Comparison of ENCODE assay signal across 11 cellular contexts in genomic region chr5:80668016-80668969, GRCh38. TPM values are rescaled to one million over a fixed set of nuclear protein-coding genes. Genes with fewer than 3 reads are reported as not detected.
DNase-seq lines count a peak whose midpoint lies in the region; ATAC-seq, FAIRE-seq and TF ChIP-seq lines count a peak whose summit lies in the region.
"Had no signal": no experiment of that assay in that cellular context is flagged by ENCODE, and none has a peak within 500 bp of the region (broad histone marks: within the 10 kb centered on the region; RNA-seq: fewer than 3 reads in every experiment).

No MANE protein-coding gene starts in this region.

- H3K4me2 ChIP-seq in keratinocyte (ENCODE audit: control insufficient read depth, extremely low read depth, insufficient read depth, low read depth, low read length): peak overlapping the region; percentile 71

- H3K4me3 ChIP-seq in keratinocyte (ENCODE audit: control insufficient read depth in 2 of 3, extremely low read depth in 1 of 3, insufficient read depth in 2 of 3, low read depth in 1 of 3, low read length in 3 of 3): peak overlapping the region in 2 of 3 experiments; percentile 49 to 56
- H3K4me3 ChIP-seq in tibial artery: no peak overlapping the region
- H3K4me3 ChIP-seq: tibial nerve had no signal

- FAIRE-seq in keratinocyte (lab: Jason Lieb, UNC): peak; percentile 66
- FAIRE-seq: H54 had no signal

- H3K36me3 ChIP-seq in keratinocyte (ENCODE audit: control insufficient read depth in 2 of 2, extremely low read depth in 1 of 2, insufficient read depth in 2 of 2, low read length in 2 of 2) (peaks cover 9 to 12% of the 10 kb centered on the region in 2 experiments), tibial artery (peaks cover 4 to 56% (median 23%) of the 10 kb centered on the region in 3 donors)

- peak overlapping the region; percentile 40 for H3K9ac ChIP-seq in keratinocyte (ENCODE audit: control insufficient read depth, extremely low read depth, insufficient read depth, low read length)

- no peaks in the 10 kb centered on the region for H3K9me1 ChIP-seq in keratinocyte (ENCODE audit: control insufficient read depth, extremely low read depth, insufficient read depth, low read length)

- peak; percentile 35 for DNase-seq in ELF-1 (ENCODE audit: low read depth, low spot score)
- DNase-seq in keratinocyte (ENCODE audit: low read depth, low spot score): peak; percentile 15
- no peak for DNase-seq in NCI-H146 treated with DMSO at 0.1 percent for 48 hours (lab: John Stamatoyannopoulos, UW; ENCODE audit: unreplicated experiment)
- DNase-seq in RKO (ENCODE audit: low spot score): no peak
- DNase-seq in tibial artery: no peak
- no peak for DNase-seq in DMS79 (lab: John Stamatoyannopoulos, UW)
- DNase-seq: effector CD8-positive, alpha-beta T cell had no signal

- H4K20me1 ChIP-seq in keratinocyte (ENCODE audit: control insufficient read depth, extremely low read depth, insufficient read depth, low read length): no peaks in the 10 kb centered on the region

- peak overlapping the region; percentile 71 for H2AFZ ChIP-seq in keratinocyte (ENCODE audit: control insufficient read depth, low read length)

- no peaks in the 10 kb centered on the region for H3K9me3 ChIP-seq in keratinocyte (ENCODE audit: control insufficient read depth, low read depth, low read length)
- no peaks in the 10 kb centered on the region for H3K9me3 ChIP-seq in tibial artery
- H3K9me3 ChIP-seq: tibial nerve had no signal

- H3K27ac ChIP-seq in keratinocyte (ENCODE audit: control insufficient read depth, insufficient read depth, low read length): peak overlapping the region; percentile 1
- H3K27ac ChIP-seq in tibial artery: no peak overlapping the region

- intact Hi-C loops in tibial artery (cut with DNase I; ENCODE audit: low total_unique reads): no loop called here

- H3K27me3 ChIP-seq in keratinocyte (ENCODE audit: control insufficient read depth, extremely low read depth, insufficient read depth, low read length) (no peaks in the 10 kb centered on the region), tibial artery (no peaks in the 10 kb centered on the region)
- H3K27me3 ChIP-seq: tibial nerve had no signal

- H3K79me2 ChIP-seq in keratinocyte (ENCODE audit: control insufficient read depth, insufficient read depth, low read length): peaks cover 2% of the 10 kb centered on the region

- no peak for TF ChIP-seq CTCF in keratinocyte (optimal IDR thresholded peaks at IDR 0.05 in 1 of 3, IDR thresholded peaks at IDR 0.05 in 1 of 3, conservative IDR thresholded peaks at IDR 0.05 in 1 of 3; ENCODE audit: extremely low read depth in 1 of 3, insufficient read depth in 2 of 3, low read length in 3 of 3)
- no peak for TF ChIP-seq CTCF in tibial artery (IDR thresholded peaks at IDR 0.05)

- H3K4me1 ChIP-seq in keratinocyte (ENCODE audit: control insufficient read depth, extremely low read depth, insufficient read depth, low read length): peaks cover 12% of the 10 kb centered on the region
- H3K4me1 ChIP-seq in tibial artery: no peaks in the 10 kb centered on the region
- H3K4me1 ChIP-seq: tibial nerve had no signal

- dilution Hi-C loops in keratinocyte (cut with MboI; ENCODE audit: extremely low pct_ligation_motif_present, low sequenced_read_pairs): no loop called here

- ATAC-seq in GM19438 (IDR thresholded peaks at IDR 0.05; ENCODE audit: low read depth, unreplicated experiment) (peak; percentile 81), HG03342 (IDR thresholded peaks at IDR 0.05; ENCODE audit: unreplicated experiment) (peak; percentile 72)

RNA-seq across cellular contexts. Expression of gene DHFR, which starts 13.5 kb away (rescaled TPM):
- polyA plus RNA-seq in keratinocyte: 4.4 to 19.7 TPM (median 16.7 TPM) in 3 replicates
- polyA plus RNA-seq in keratinocyte (2011; ENCODE audit: low read depth): 2.5 TPM
- polyA plus RNA-seq in keratinocyte (2011; cell fraction: cytosol; rRNA removed): 5.0 and 9.0 TPM in 2 replicates
- 6.2 and 7.3 TPM in 2 replicates for polyA plus RNA-seq in keratinocyte (2011; cell fraction: nucleus; rRNA removed)
- 1.9 and 16.4 TPM in 2 replicates for polyA plus RNA-seq in keratinocyte (2012; ENCODE audit: low replicate concordance)
- polyA minus RNA-seq in keratinocyte: 2.3 to 14.4 TPM (median 4.9 TPM) in 3 replicates
- polyA minus RNA-seq in keratinocyte (2011; cell fraction: cytosol; rRNA and poly(A)+ RNA removed): 7.9 TPM
- polyA minus RNA-seq in keratinocyte (2011; cell fraction: nucleus; rRNA and poly(A)+ RNA removed): 1.6 and 2.4 TPM in 2 replicates

RNA-seq across cellular contexts. Expression of gene MSH3, which starts 13.8 kb away (rescaled TPM):
- polyA plus RNA-seq in keratinocyte: 6.6 to 11.1 TPM (median 10.1 TPM) in 3 replicates
- polyA plus RNA-seq in keratinocyte (2011; ENCODE audit: low read depth): 14.9 TPM
- polyA plus RNA-seq in keratinocyte (2011; cell fraction: cytosol; rRNA removed): 6.3 and 11.7 TPM in 2 replicates
- polyA plus RNA-seq in keratinocyte (2011; cell fraction: nucleus; rRNA removed): 5.6 and 7.6 TPM in 2 replicates
- 6.2 and 9.4 TPM in 2 replicates for polyA plus RNA-seq in keratinocyte (2012; ENCODE audit: low replicate concordance)
- polyA minus RNA-seq in keratinocyte: 2.3 to 18.1 TPM (median 6.6 TPM) in 3 replicates
- polyA minus RNA-seq in keratinocyte (2011; cell fraction: cytosol; rRNA and poly(A)+ RNA removed): 9.0 TPM
- 9.0 and 15.9 TPM in 2 replicates for polyA minus RNA-seq in keratinocyte (2011; cell fraction: nucleus; rRNA and poly(A)+ RNA removed)

Comparison
In these comparisons a context has a peak if more than half of its experiments do, and no peak if none do; other contexts are left out.
1. DNase-seq: peak in ELF-1 (single experiment) and keratinocyte (single experiment); none in NCI-H146 treated with DMSO at 0.1 percent for 48 hours (single experiment), RKO (single experiment), tibial artery (0 of 2) and DMS79 (single experiment).
2. H3K4me3 ChIP-seq: peak in keratinocyte (2 of 3); none in tibial artery (0 of 2).